5 cellular contexts compared by ENCODE assay signal in the genomic region with DNA sequence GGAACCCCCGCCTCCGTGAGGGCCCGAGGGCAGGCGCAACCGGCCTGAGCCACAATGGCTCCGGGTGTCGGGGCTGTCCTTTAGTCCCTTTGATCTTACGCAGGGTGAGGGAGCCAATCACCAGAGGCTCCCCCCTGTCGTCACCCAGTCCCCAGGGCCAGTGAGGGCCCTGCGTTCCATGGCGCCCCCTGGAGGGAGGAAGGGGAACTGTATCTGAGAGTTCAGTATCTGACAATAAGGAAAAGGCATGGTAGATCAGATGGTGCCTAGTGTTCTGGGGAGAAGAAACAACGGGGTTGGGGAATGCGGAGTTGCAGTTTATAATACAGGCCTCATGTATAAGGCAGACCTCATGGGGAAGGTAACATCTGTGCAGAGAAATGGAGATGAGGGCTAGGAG. TPM values are rescaled to one million over a fixed set of nuclear protein-coding genes. Genes with fewer than 3 reads are reported as not detected.
"Had no signal": no experiment of that assay in that cellular context is flagged by ENCODE, and none has a peak within 500 bp of the region (broad histone marks: within the 10 kb centered on the region; RNA-seq: fewer than 3 reads in every experiment).

No MANE protein-coding gene starts in this region.

RNA-seq across cellular contexts. Expression of a gene that starts 59.1 kb away (rescaled TPM):
- total RNA-seq: GM23248, H4, H7, H9, HFFc6 had no signal
- polyA plus RNA-seq: GM23248 had no signal
